In genomic region chr10:32983333-32983909, GRCh38 we compare ENCODE assay signal across 9 cellular contexts. TPM values are rescaled to one million over a fixed set of nuclear protein-coding genes. Genes with fewer than 3 reads are reported as not detected.
DNase-seq lines count a peak whose midpoint lies in the region; ATAC-seq and TF ChIP-seq lines count a peak whose summit lies in the region.
"Had no signal": no experiment of that assay in that cellular context is flagged by ENCODE, and none has a peak within 500 bp of the region (broad histone marks: within the 10 kb centered on the region; RNA-seq: fewer than 3 reads in every experiment).

No MANE protein-coding gene starts in this region.

- DNase-seq in GM04504 (ENCODE audit: low read depth) (peak; percentile 89), RPMI7951 (ENCODE audit: low read depth) (peak; percentile 96), fibroblast of gingiva (ENCODE audit: low read depth) (peak; percentile 82), sigmoid colon (no peak), caudate nucleus (lab: John Stamatoyannopoulos, UW) (no peak), GM10266 (ENCODE audit: extremely low spot score) (no peak)
- DNase-seq: H7 had no signal

- no peak overlapping the region for H3K4me3 ChIP-seq in sigmoid colon

- H3K27me3 ChIP-seq in sigmoid colon, result no peaks in the 10 kb centered on the region

- ATAC-seq in GM19324 (IDR thresholded peaks at IDR 0.05; ENCODE audit: low FRiP score, unreplicated experiment) (no peak), HG03342 (IDR thresholded peaks at IDR 0.05; ENCODE audit: unreplicated experiment) (no peak)

- no peak for TF ChIP-seq POLR2A in sigmoid colon (IDR thresholded peaks at IDR 0.05)

- H3K9me3 ChIP-seq in sigmoid colon, result no peaks in the 10 kb centered on the region

- intact Hi-C loops in sigmoid colon (cut with DNase I), result no loop called here

- peaks cover 0 to 33% (median 26%) of the 10 kb centered on the region in 4 donors for H3K4me1 ChIP-seq in sigmoid colon

- no peaks in the 10 kb centered on the region for H3K36me3 ChIP-seq in sigmoid colon

- no peak for TF ChIP-seq EP300 in sigmoid colon (IDR thresholded peaks at IDR 0.05)

- WGBS in sigmoid colon, 2 donors, result 78 to 81% methylated on average over 3 of the region's 3 CpGs

- peak overlapping the region; percentile 18 to 96 (median 92) for H3K27ac ChIP-seq in sigmoid colon
- no peak overlapping the region for H3K27ac ChIP-seq in caudate nucleus (ENCODE audit: low read depth, low read length)

- TF ChIP-seq CTCF in sigmoid colon (IDR thresholded peaks at IDR 0.05) (no peak), GM10266 (IDR thresholded peaks at IDR 0.05; ENCODE audit: control insufficient read depth, insufficient read depth, low read depth, missing control alignments) (no peak)

RNA-seq across cellular contexts. Expression of gene ITGB1, which starts 25.4 kb away (rescaled TPM):
- 1,963 and 2,059 TPM in 2 replicates for total RNA-seq in RPMI7951 (2014; rRNA removed; shearing (Covaris generic))
- 1,000 to 10,000 TPM in 1 of 4 donors, 100 to 1,000 TPM in 3; 588 to 1,360 (median 919) TPM for total RNA-seq in sigmoid colon
- polyA plus RNA-seq in sigmoid colon, result 100 to 1,000 TPM in 1 of 3 donors, 10 to 100 TPM in 2; 43.8 to 151 (median 50.9) TPM

Comparison
In these comparisons a context has a peak if more than half of its experiments do, and no peak if none do; other contexts are left out.
1. DNase-seq: peak in GM04504 (single experiment), RPMI7951 (single experiment) and fibroblast of gingiva (single experiment); none in sigmoid colon (single experiment), caudate nucleus (0 of 61) and GM10266 (single experiment).